In genomic region chr2:219444566-219445091, GRCh38 we compare ENCODE assay signal across 22 cellular contexts. TPM values are rescaled to one million over a fixed set of nuclear protein-coding genes. Genes with fewer than 3 reads are reported as not detected.
DNase-seq lines count a peak whose midpoint lies in the region; TF ChIP-seq lines count a peak whose summit lies in the region.
"Had no signal": no experiment of that assay in that cellular context is flagged by ENCODE, and none has a peak within 500 bp of the region (broad histone marks: within the 10 kb centered on the region; RNA-seq: fewer than 3 reads in every experiment).

No MANE protein-coding gene starts in this region.

- no peak for TF ChIP-seq CTCF in uterus (IDR thresholded peaks at IDR 0.05)
- TF ChIP-seq CTCF in GM13977 (IDR thresholded peaks at IDR 0.05; ENCODE audit: extremely low read depth, insufficient read depth, missing control alignments), result no peak

- no peak overlapping the region for H2BK15ac ChIP-seq in neuronal stem cell (ENCODE audit: low read length)

- H3K4ac ChIP-seq in neuronal stem cell (ENCODE audit: low read length), result no peak overlapping the region

- H2AFZ ChIP-seq in neuronal stem cell (ENCODE audit: low read length), result no peak overlapping the region

- no peak overlapping the region for H4K8ac ChIP-seq in neuronal stem cell (ENCODE audit: low read depth, low read length)

- DNase-seq in NCI-H82 (lab: John Stamatoyannopoulos, UW), result peak; percentile 47
- no peak for DNase-seq in NCI-H82 treated with DMSO at 0.1 percent for 48 hours (lab: John Stamatoyannopoulos, UW; ENCODE audit: unreplicated experiment)
- DNase-seq in caudate nucleus (lab: John Stamatoyannopoulos, UW), result peak in 46 of 61 donors; percentile 18 to 92 (median 60)
- DNase-seq in neuronal stem cell (ENCODE audit: low spot score), result no peak
- DNase-seq in uterus, result peak in 1 of 2 donors; percentile 75
- no peak for DNase-seq in stimulated activated CD4-positive, alpha-beta T cell treated with anti-CD3 and anti-CD28 coated beads, Interleukin-4, amount 100 ng/mL, for 24 hours
- no peak for DNase-seq in GM13977 (ENCODE audit: low spot score)
- DNase-seq in HUDEP-2 (lab: John Stamatoyannopoulos, UW; ENCODE audit: unreplicated experiment in 76 of 76), result no peak
- DNase-seq: activated CD4-positive, alpha-beta T cell treated with anti-CD3 and anti-CD28 coated beads, Interleukin-2, amount 50 U/mL, for 48 hours; CD8-positive, alpha-beta T cell; colonic mucosa; left lung; MV-4-11; naive thymus-derived CD8-positive, alpha-beta T cell; stimulated activated naive CD4-positive, alpha-beta T cell treated with Interleukin-2 at 50 U/mL for 16 hours had no signal

- H3K4me1 ChIP-seq in neuronal stem cell (ENCODE audit: control insufficient read depth in 2 of 2, insufficient read depth in 1 of 2, low read depth in 1 of 2, low read length in 2 of 2), result peaks cover 27 to 28% of the 10 kb centered on the region in 2 donors
- H3K4me1 ChIP-seq in uterus, result peaks cover 3 to 18% of the 10 kb centered on the region in 2 donors
- H3K4me1 ChIP-seq: colonic mucosa had no signal

- H3K27ac ChIP-seq in caudate nucleus (ENCODE audit: low read depth, low read length), result peak overlapping the region; percentile 74
- H3K27ac ChIP-seq in neuronal stem cell (replicated peaks; ENCODE audit: low read length), result no peak overlapping the region
- peak overlapping the region; percentile 97 to 98 for H3K27ac ChIP-seq in uterus
- H3K27ac ChIP-seq: 22Rv1, colonic mucosa, epithelial cell of prostate, left lung, SJSA1 had no signal

- no peak overlapping the region for H2BK5ac ChIP-seq in neuronal stem cell (ENCODE audit: low read length)

- no peak overlapping the region for H4K91ac ChIP-seq in neuronal stem cell (ENCODE audit: low read depth, low read length, poor library complexity)

- H3K9me3 ChIP-seq in neuronal stem cell (replicated peaks in 1 of 2; ENCODE audit: control insufficient read depth in 2 of 2, insufficient read depth in 1 of 2, low read depth in 1 of 2, low read length in 2 of 2), result no peaks in the 10 kb centered on the region
- no peaks in the 10 kb centered on the region for H3K9me3 ChIP-seq in uterus
- H3K9me3 ChIP-seq: adrenal gland, colonic mucosa, HAP-1, left lung, SJSA1 had no signal

- H3K14ac ChIP-seq in neuronal stem cell (ENCODE audit: low read length), result no peak overlapping the region

- no peak overlapping the region for H3K4me2 ChIP-seq in neuronal stem cell (ENCODE audit: insufficient read depth, low read length, poor library complexity, severe bottlenecking)

- TF ChIP-seq POLR2A in uterus (IDR thresholded peaks at IDR 0.05), result peak in 1 of 2 donors; percentile 27

- peaks cover 3 to 46% (median 23%) of the 10 kb centered on the region in 3 experiments for H3K27me3 ChIP-seq in neuronal stem cell (ENCODE audit: control insufficient read depth in 3 of 3, insufficient read depth in 3 of 3, low read depth in 1 of 3, low read length in 3 of 3)
- no peaks in the 10 kb centered on the region for H3K27me3 ChIP-seq in uterus

- H2AK5ac ChIP-seq in neuronal stem cell (ENCODE audit: low read depth, low read length), result peak overlapping the region; percentile 74

- no peak overlapping the region for H2BK12ac ChIP-seq in neuronal stem cell (ENCODE audit: low read length)

- intact Hi-C loops in uterus (cut with DNase I; ENCODE audit: low total_unique reads), result no loop called here

- no CpG with 5 or more reads among the region's 23 CpGs for WGBS in neuronal stem cell (ENCODE audit: extremely low coverage in 2 of 2, insufficient read length in 2 of 2, insufficient replicate concordance in 1 of 2), 2 donors

- no peaks in the 10 kb centered on the region for H3K79me1 ChIP-seq in neuronal stem cell (ENCODE audit: low read depth, low read length)

- H3K18ac ChIP-seq in neuronal stem cell (ENCODE audit: low read length), result no peak overlapping the region

- peaks cover 0 to 2% of the 10 kb centered on the region in 2 donors for H3K36me3 ChIP-seq in neuronal stem cell (replicated peaks in 1 of 2; ENCODE audit: control insufficient read depth in 2 of 2, insufficient read depth in 2 of 2, low read length in 2 of 2)
- H3K36me3 ChIP-seq in uterus, result no peaks in the 10 kb centered on the region
- H3K36me3 ChIP-seq: adrenal gland, colonic mucosa, left lung, SJSA1 had no signal

- in situ Hi-C loops in GM13977 (cut with MboI; ENCODE audit: low pct_unique_long_range_greater_than_20kb, low sequenced_read_pairs, unreplicated experiment), result no loop called here

- H3K4me3 ChIP-seq in neuronal stem cell (ENCODE audit: low read length in 2 of 2) (no peak overlapping the region), uterus (peak overlapping the region; percentile 18 to 24)
- H3K4me3 ChIP-seq: adrenal gland, colonic mucosa, GM12878, HAP-1, left lung, SJSA1 had no signal

- no peak overlapping the region for H3K23ac ChIP-seq in neuronal stem cell (ENCODE audit: low read depth, low read length, poor library complexity)

- H3K9ac ChIP-seq in neuronal stem cell (ENCODE audit: low read depth, low read length, poor library complexity), result no peak overlapping the region

- H2BK120ac ChIP-seq in neuronal stem cell (ENCODE audit: low read depth, low read length), result no peak overlapping the region

RNA-seq across cellular contexts. Expression of gene SPEG, which starts 10.0 kb away (rescaled TPM):
- 24.0 TPM for polyA plus RNA-seq in neuronal stem cell (2013, experiment 1 of 2)
- 23.9 TPM for polyA plus RNA-seq in neuronal stem cell (2013, experiment 2 of 2)
- total RNA-seq in uterus, result 100 to 1,000 TPM in 1 of 4 donors, 10 to 100 TPM in 3; 22.9 to 318 (median 36.1) TPM

RNA-seq across cellular contexts. Expression of gene DES, which starts 26.5 kb away (rescaled TPM):
- 0.24 TPM for polyA plus RNA-seq in neuronal stem cell (2013, experiment 1 of 2)
- 0.39 TPM for polyA plus RNA-seq in neuronal stem cell (2013, experiment 2 of 2)
- total RNA-seq in uterus, result 1,000 to 10,000 TPM in 2 of 4 donors, 100 to 1,000 TPM in 2; 578 to 3,551 (median 1,628) TPM
- total RNA-seq: activated T-helper 1 cell treated with anti-CD3 and anti-CD28 coated beads, Interleukin-12 subunit alpha, Interleukin-12 subunit beta, Interleukin-2, Interleukin-4 antibody, amounts not matched to agents 30 ng/mL and 10 ng/mL and 1 ng/mL, durations not matched to agents 14 hours and 24 hours and 36 hours; CD8-positive, alpha-beta T cell; naive thymus-derived CD8-positive, alpha-beta T cell had no signal
- polyA plus RNA-seq: GM12878; naive thymus-derived CD8-positive, alpha-beta T cell had no signal

RNA-seq across cellular contexts. Expression of gene GMPPA, which starts 54.1 kb away (rescaled TPM):
- 11.1 TPM for polyA plus RNA-seq in neuronal stem cell (2013, experiment 1 of 2)
- 10.9 TPM for polyA plus RNA-seq in neuronal stem cell (2013, experiment 2 of 2)
- 10 to 100 TPM; 14.1 to 39.5 (median 27.6) TPM for total RNA-seq in uterus

RNA-seq across cellular contexts. Expression of gene DNPEP, which starts 56.9 kb away (rescaled TPM):
- 35.4 TPM for polyA plus RNA-seq in neuronal stem cell (2013, experiment 1 of 2)
- polyA plus RNA-seq in neuronal stem cell (2013, experiment 2 of 2), result 35.1 TPM
- total RNA-seq in uterus, result 10 to 100 TPM; 35.9 to 93.7 (median 47.5) TPM

Comparison
In these comparisons a context has a peak if more than half of its experiments do, and no peak if none do; other contexts are left out.
1. DNase-seq: peak in NCI-H82 (single experiment) and caudate nucleus (46 of 61); none in NCI-H82 treated with DMSO at 0.1 percent for 48 hours (single experiment), neuronal stem cell (single experiment), stimulated activated CD4-positive, alpha-beta T cell treated with anti-CD3 and anti-CD28 coated beads, Interleukin-4, amount 100 ng/mL, for 24 hours (single experiment), GM13977 (single experiment) and HUDEP-2 (0 of 76).
2. H3K4me3 ChIP-seq: peak in uterus (2 of 2); none in neuronal stem cell (0 of 2).